ENCODE assay signal across 8 cellular contexts in genomic region chr1:21175670-21176581, GRCh38. TPM values are rescaled to one million over a fixed set of nuclear protein-coding genes. Genes with fewer than 3 reads are reported as not detected.
DNase-seq lines count a peak whose midpoint lies in the region; ATAC-seq and TF ChIP-seq lines count a peak whose summit lies in the region.

No MANE protein-coding gene starts in this region.

- TF ChIP-seq EP300 in esophagus muscularis mucosa (IDR thresholded peaks at IDR 0.05) (no peak), transverse colon (IDR thresholded peaks at IDR 0.05; ENCODE audit: low read depth) (no peak)

- H3K4me1 ChIP-seq in esophagus muscularis mucosa (peaks cover 18 to 50% (median 37%) of the 10 kb centered on the region in 4 donors), transverse colon (peaks cover 7 to 24% (median 20%) of the 10 kb centered on the region in 4 donors)

- peak overlapping the region; percentile 95 for H3K4me3 Mint-ChIP-seq in natural killer cell treated with Interleukin-12 subunit alpha and Interleukin-12 subunit beta and Interleukin-15 and Interleukin-18, amount 100 ng/mL, for 72 hours

- WGBS in esophagus muscularis mucosa = under 1% methylated on average over 16 of the region's 69 CpGs
- 0% methylated on average over 4 to 34 of the region's 69 CpGs for WGBS in transverse colon (ENCODE audit: low coverage in 1 of 2), 2 donors

- ATAC-seq in natural killer cell treated with Interleukin-12 subunit alpha and Interleukin-12 subunit beta and Interleukin-15 and Interleukin-18, amount 100 ng/mL, for 72 hours = peak in 1 of 2 donors; percentile 15

- no peaks in the 10 kb centered on the region for H3K27me3 ChIP-seq in esophagus muscularis mucosa
- H3K27me3 ChIP-seq in transverse colon = no peaks in the 10 kb centered on the region

- H3K4me3 ChIP-seq in esophagus muscularis mucosa = peak overlapping the region; percentile 66 to 96 (median 76)
- peak overlapping the region; percentile 71 to 96 (median 89) for H3K4me3 ChIP-seq in transverse colon

- peaks cover 23% of the 10 kb centered on the region for H3K36me3 Mint-ChIP-seq in natural killer cell treated with Interleukin-12 subunit alpha and Interleukin-12 subunit beta and Interleukin-15 and Interleukin-18, amount 100 ng/mL, for 72 hours

- in situ Hi-C loops in transverse colon (cut with MboI; ENCODE audit: low pct_ligation_motif_present in 1 of 4, low pct_unique_long_range_greater_than_20kb in 1 of 4, low sequenced_read_pairs in 3 of 4) = loop anchor here in 1 of 4 donors (25.0 kb wide), 1 partner anchor 489 kb away; no protein-coding TSS in a partner anchor

- H3K27ac Mint-ChIP-seq in natural killer cell treated with Interleukin-12 subunit alpha and Interleukin-12 subunit beta and Interleukin-15 and Interleukin-18, amount 100 ng/mL, for 72 hours = peak overlapping the region; percentile 91 to 98

- H3K4me1 Mint-ChIP-seq in natural killer cell treated with Interleukin-12 subunit alpha and Interleukin-12 subunit beta and Interleukin-15 and Interleukin-18, amount 100 ng/mL, for 72 hours (ENCODE audit: low read depth in 2 of 2) = peaks cover 42 to 48% of the 10 kb centered on the region in 2 donors

- no peaks in the 10 kb centered on the region for H3K27me3 Mint-ChIP-seq in natural killer cell treated with Interleukin-12 subunit alpha and Interleukin-12 subunit beta and Interleukin-15 and Interleukin-18, amount 100 ng/mL, for 72 hours

- intact Hi-C loops in esophagus muscularis mucosa (cut with DNase I) (loop anchor here (10.0 kb wide), 1 partner anchor 151 kb away; no protein-coding TSS in a partner anchor), transverse colon (cut with DNase I; ENCODE audit: low total_unique reads) (no loop called here)

- DNase-seq in EH (ENCODE audit: low read depth) (peak; percentile 34), HCEC 1CT (peak; percentile 12), NCI-H2171 (lab: John Stamatoyannopoulos, UW) (peak; percentile 2), activated T-cell treated with anti-CD3 and anti-CD28 coated beads for 48 hours (ENCODE audit: low read depth) (peak; percentile 34), esophagus muscularis mucosa (ENCODE audit: extremely low spot score) (no peak), transverse colon (peak; percentile 42), SIG-M5 (lab: John Stamatoyannopoulos, UW) (no peak)
- no peak for DNase-seq in natural killer cell treated with Interleukin-12 subunit alpha and Interleukin-12 subunit beta and Interleukin-15 and Interleukin-18, amount 100 ng/mL, for 72 hours (ENCODE audit: low spot score)

- H3K36me3 ChIP-seq in esophagus muscularis mucosa = no peaks in the 10 kb centered on the region
- no peaks in the 10 kb centered on the region for H3K36me3 ChIP-seq in transverse colon

- H3K9me3 Mint-ChIP-seq in natural killer cell treated with Interleukin-12 subunit alpha and Interleukin-12 subunit beta and Interleukin-15 and Interleukin-18, amount 100 ng/mL, for 72 hours = no peaks in the 10 kb centered on the region

- TF ChIP-seq POLR2A in esophagus muscularis mucosa (IDR thresholded peaks at IDR 0.05; ENCODE audit: low read depth) = no peak
- TF ChIP-seq POLR2A in transverse colon (IDR thresholded peaks at IDR 0.05) = no peak

- H3K9me3 ChIP-seq in esophagus muscularis mucosa (no peaks in the 10 kb centered on the region), transverse colon (no peaks in the 10 kb centered on the region)

- H3K27ac ChIP-seq in esophagus muscularis mucosa (replicated peaks in 1 of 4) = peak overlapping the region; percentile 88 to 94 (median 94)
- peak overlapping the region; percentile 95 to 98 (median 98) for H3K27ac ChIP-seq in transverse colon

- TF ChIP-seq CTCF in esophagus muscularis mucosa (IDR thresholded peaks at IDR 0.05) (no peak), transverse colon (IDR thresholded peaks at IDR 0.05) (peak in 1 of 5 experiments; percentile 25)

RNA-seq across cellular contexts. Expression of gene EIF4G3, which starts 0.8 kb away (rescaled TPM):
- total RNA-seq in esophagus muscularis mucosa (10 to 100 TPM; 43.7 to 64.0 (median 62.2) TPM), transverse colon (100 to 1,000 TPM in 2 of 4 donors, 10 to 100 TPM in 2; 82.1 to 143 (median 101) TPM)
- total RNA-seq in natural killer cell treated with Interleukin-12 subunit alpha and Interleukin-12 subunit beta and Interleukin-15 and Interleukin-18, amount 100 ng/mL, for 72 hours = 100 to 1,000 TPM; 121 to 140 TPM

Comparison
In these comparisons a context has a peak if more than half of its experiments do, and no peak if none do; other contexts are left out.
1. DNase-seq: peak in EH (single experiment), HCEC 1CT (single experiment), NCI-H2171 (single experiment), activated T-cell treated with anti-CD3 and anti-CD28 coated beads for 48 hours (single experiment) and transverse colon (single experiment); none in esophagus muscularis mucosa (single experiment), natural killer cell treated with Interleukin-12 subunit alpha and Interleukin-12 subunit beta and Interleukin-15 and Interleukin-18, amount 100 ng/mL, for 72 hours (single experiment) and SIG-M5 (single experiment).